1 cellular context compared by ENCODE assay signal in the genomic region with DNA sequence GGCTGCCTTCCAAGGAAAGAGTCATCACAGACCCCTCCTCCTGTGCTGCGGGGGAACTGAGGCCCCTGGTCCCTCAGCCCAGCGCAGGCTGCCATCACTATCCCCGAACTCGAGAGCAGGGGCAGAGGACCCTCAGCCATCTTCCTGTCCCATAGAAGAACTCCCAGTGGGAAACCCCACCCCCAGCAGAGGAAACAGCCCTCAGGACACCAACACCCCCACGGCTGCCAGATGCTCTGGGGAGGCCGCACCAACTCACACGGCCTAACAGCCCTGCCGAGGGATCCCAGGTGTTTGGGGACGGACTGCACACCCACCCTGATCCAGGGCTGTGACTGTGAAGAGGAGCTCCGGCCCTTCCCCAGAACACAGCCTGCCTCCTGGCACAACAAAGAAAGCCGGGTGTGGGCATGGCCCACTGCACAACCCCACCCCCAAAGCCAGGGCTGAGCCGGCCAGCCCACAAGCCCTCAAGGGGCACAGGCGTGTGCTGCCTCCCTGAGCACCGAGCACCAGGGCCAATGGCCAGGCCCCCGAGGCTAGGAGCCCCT.
A peak's percentile ranks its signal among the peaks of the same experiment; 100 is the strongest.
TF ChIP-seq lines count a peak whose summit lies in the region.

No MANE protein-coding gene starts in this region.

TF ChIP-seq in HEK293, 187 proteins besides CTCF, POLR2A, EP300 and RAD21:
- TF ChIP-seq, protein P1, sequence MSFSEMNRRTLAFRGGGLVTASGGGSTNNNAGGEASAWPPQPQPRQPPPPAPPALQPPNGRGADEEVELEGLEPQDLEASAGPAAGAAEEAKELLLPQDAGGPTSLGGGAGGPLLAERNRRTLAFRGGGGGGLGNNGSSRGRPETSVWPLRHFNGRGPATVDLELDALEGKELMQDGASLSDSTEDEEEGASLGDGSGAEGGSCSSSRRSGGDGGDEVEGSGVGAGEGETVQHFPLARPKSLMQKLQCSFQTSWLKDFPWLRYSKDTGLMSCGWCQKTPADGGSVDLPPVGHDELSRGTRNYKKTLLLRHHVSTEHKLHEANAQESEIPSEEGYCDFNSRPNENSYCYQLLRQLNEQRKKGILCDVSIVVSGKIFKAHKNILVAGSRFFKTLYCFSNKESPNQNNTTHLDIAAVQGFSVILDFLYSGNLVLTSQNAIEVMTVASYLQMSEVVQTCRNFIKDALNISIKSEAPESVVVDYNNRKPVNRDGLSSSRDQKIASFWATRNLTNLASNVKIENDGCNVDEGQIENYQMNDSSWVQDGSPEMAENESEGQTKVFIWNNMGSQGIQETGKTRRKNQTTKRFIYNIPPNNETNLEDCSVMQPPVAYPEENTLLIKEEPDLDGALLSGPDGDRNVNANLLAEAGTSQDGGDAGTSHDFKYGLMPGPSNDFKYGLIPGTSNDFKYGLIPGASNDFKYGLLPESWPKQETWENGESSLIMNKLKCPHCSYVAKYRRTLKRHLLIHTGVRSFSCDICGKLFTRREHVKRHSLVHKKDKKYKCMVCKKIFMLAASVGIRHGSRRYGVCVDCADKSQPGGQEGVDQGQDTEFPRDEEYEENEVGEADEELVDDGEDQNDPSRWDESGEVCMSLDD (tag by site-specific recombination; IDR thresholded peaks at IDR 0.05), result no peak
- TF ChIP-seq, protein P2, sequence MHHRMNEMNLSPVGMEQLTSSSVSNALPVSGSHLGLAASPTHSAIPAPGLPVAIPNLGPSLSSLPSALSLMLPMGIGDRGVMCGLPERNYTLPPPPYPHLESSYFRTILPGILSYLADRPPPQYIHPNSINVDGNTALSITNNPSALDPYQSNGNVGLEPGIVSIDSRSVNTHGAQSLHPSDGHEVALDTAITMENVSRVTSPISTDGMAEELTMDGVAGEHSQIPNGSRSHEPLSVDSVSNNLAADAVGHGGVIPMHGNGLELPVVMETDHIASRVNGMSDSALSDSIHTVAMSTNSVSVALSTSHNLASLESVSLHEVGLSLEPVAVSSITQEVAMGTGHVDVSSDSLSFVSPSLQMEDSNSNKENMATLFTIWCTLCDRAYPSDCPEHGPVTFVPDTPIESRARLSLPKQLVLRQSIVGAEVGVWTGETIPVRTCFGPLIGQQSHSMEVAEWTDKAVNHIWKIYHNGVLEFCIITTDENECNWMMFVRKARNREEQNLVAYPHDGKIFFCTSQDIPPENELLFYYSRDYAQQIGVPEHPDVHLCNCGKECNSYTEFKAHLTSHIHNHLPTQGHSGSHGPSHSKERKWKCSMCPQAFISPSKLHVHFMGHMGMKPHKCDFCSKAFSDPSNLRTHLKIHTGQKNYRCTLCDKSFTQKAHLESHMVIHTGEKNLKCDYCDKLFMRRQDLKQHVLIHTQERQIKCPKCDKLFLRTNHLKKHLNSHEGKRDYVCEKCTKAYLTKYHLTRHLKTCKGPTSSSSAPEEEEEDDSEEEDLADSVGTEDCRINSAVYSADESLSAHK (tag by site-specific recombination; IDR thresholded peaks at IDR 0.05), result no peak
- TF ChIP-seq OSR2 (tag by site-specific recombination; IDR thresholded peaks at IDR 0.05) (no peak), ZNF776 (tag by site-specific recombination; IDR thresholded peaks at IDR 0.05; ENCODE audit: borderline replicate concordance) (no peak), ZNF302 (tag by site-specific recombination; IDR thresholded peaks at IDR 0.05; ENCODE audit: low read depth) (no peak), GLIS1 (tag by site-specific recombination; IDR thresholded peaks at IDR 0.05) (peak; percentile 85), EGR2 (tag by site-specific recombination; IDR thresholded peaks at IDR 0.05; ENCODE audit: low read depth) (peak; percentile 11; the same call in 1 of the 2 replicates), ZNF768 (tag by site-specific recombination; IDR thresholded peaks at IDR 0.05) (no peak), ZNF501 (tag by site-specific recombination; IDR thresholded peaks at IDR 0.05) (no peak), ZNF146 (tag by site-specific recombination; IDR thresholded peaks at IDR 0.05) (no peak), YY2 (tag by site-specific recombination; IDR thresholded peaks at IDR 0.05) (no peak)
